In genomic region chr17:74153821-74154430, GRCh38 we compare ENCODE assay signal across 12 cellular contexts. TPM values are rescaled to one million over a fixed set of nuclear protein-coding genes. Genes with fewer than 3 reads are reported as not detected.
A peak's percentile ranks its signal among the peaks of the same experiment; 100 is the strongest.
DNase-seq lines count a peak whose midpoint lies in the region; ATAC-seq and TF ChIP-seq lines count a peak whose summit lies in the region.
"Had no signal": no experiment of that assay in that cellular context is flagged by ENCODE, and none has a peak within 500 bp of the region (broad histone marks: within the 10 kb centered on the region; RNA-seq: fewer than 3 reads in every experiment).

No MANE protein-coding gene starts in this region.

- no peak for TF ChIP-seq POLR2A in gastroesophageal sphincter (IDR thresholded peaks at IDR 0.05)

- peaks cover 3% of the 10 kb centered on the region; the same call in 2 of the 3 replicates for H3K9me3 Mint-ChIP-seq in GM23338
- H3K9me3 Mint-ChIP-seq in endodermal cell, result peaks cover 3% of the 10 kb centered on the region
- peaks cover 3% of the 10 kb centered on the region for H3K9me3 Mint-ChIP-seq in osteocyte (ENCODE audit: unreplicated experiment)

- H2AFZ ChIP-seq in GM23338, result no peak overlapping the region

- ATAC-seq in GM23338, result peak; percentile 54
- no peak for ATAC-seq in gastroesophageal sphincter

- H3K9me3 ChIP-seq in endodermal cell (ENCODE audit: control insufficient read depth, low read length) (peaks cover 4% of the 10 kb centered on the region), gastroesophageal sphincter (peaks cover 0 to 13% (median 0%) of the 10 kb centered on the region in 3 donors), MG63 (0 out of 2 replicates have a peak, but pooled peaks cover 2% of the 10 kb centered on the region)
- H3K9me3 ChIP-seq: HAP-1 had no signal

- TF ChIP-seq CTCF in GM23338 (conservative IDR thresholded peaks at IDR 0.05; ENCODE audit: low read depth in 2 of 2) (no peak; a peak in 1 of 4 replicates), endodermal cell (conservative IDR thresholded peaks at IDR 0.05) (peak; percentile 60), osteocyte (IDR thresholded peaks at IDR 0.05) (no peak), gastroesophageal sphincter (IDR thresholded peaks at IDR 0.05) (no peak)

- no peaks in the 10 kb centered on the region for H3F3A ChIP-seq in GM23338 (replicated peaks; ENCODE audit: low read depth)

- H3K4me3 ChIP-seq in GM23338 (no peak overlapping the region), endodermal cell (ENCODE audit: low read length) (no peak overlapping the region), gastroesophageal sphincter (no peak overlapping the region), MG63 (no peak overlapping the region)
- H3K4me3 ChIP-seq: HAP-1, SJSA1 had no signal

- H3K4me3 Mint-ChIP-seq in GM23338, result no peak overlapping the region
- no peak overlapping the region for H3K4me3 Mint-ChIP-seq in endodermal cell
- no peak overlapping the region for H3K4me3 Mint-ChIP-seq in osteocyte (ENCODE audit: unreplicated experiment)

- H4K20me1 ChIP-seq in GM23338 (replicated peaks; ENCODE audit: insufficient read depth), result no peaks in the 10 kb centered on the region

- H3K4me1 ChIP-seq in GM23338 (ENCODE audit: insufficient read depth) (peaks cover 8% of the 10 kb centered on the region), endodermal cell (ENCODE audit: control insufficient read depth, insufficient read depth, low read length) (peaks cover 7% of the 10 kb centered on the region), gastroesophageal sphincter (no peaks in the 10 kb centered on the region)
- H3K4me1 ChIP-seq: HAP-1, SJSA1 had no signal

- H3K27ac ChIP-seq in GM23338 (ENCODE audit: low read depth), result no peak overlapping the region
- H3K27ac ChIP-seq in endodermal cell (ENCODE audit: low read depth, low read length), result no peak overlapping the region
- no peak overlapping the region for H3K27ac ChIP-seq in gastroesophageal sphincter
- H3K27ac ChIP-seq: C4-2B, SJSA1 had no signal

- H3K27me3 Mint-ChIP-seq in GM23338 (ENCODE audit: insufficient read depth, low read depth, poor library complexity), result peaks cover 7% of the 10 kb centered on the region
- peaks cover 7% of the 10 kb centered on the region for H3K27me3 Mint-ChIP-seq in endodermal cell (ENCODE audit: insufficient read depth)
- H3K27me3 Mint-ChIP-seq in osteocyte (ENCODE audit: unreplicated experiment), result no peaks in the 10 kb centered on the region

- H3K36me3 ChIP-seq in GM23338 (ENCODE audit: insufficient read depth) (no peaks in the 10 kb centered on the region), endodermal cell (ENCODE audit: control insufficient read depth, insufficient read depth, low read length) (no peaks in the 10 kb centered on the region), gastroesophageal sphincter (no peaks in the 10 kb centered on the region), MG63 (no peaks in the 10 kb centered on the region)
- H3K36me3 ChIP-seq: HAP-1, SJSA1 had no signal

- no peaks in the 10 kb centered on the region for H3K27me3 ChIP-seq in GM23338 (ENCODE audit: insufficient read depth)
- no peaks in the 10 kb centered on the region for H3K27me3 ChIP-seq in endodermal cell (ENCODE audit: control insufficient read depth, insufficient read depth, low read length, poor library complexity, severe bottlenecking)
- H3K27me3 ChIP-seq in gastroesophageal sphincter, result peaks cover 46% of the 10 kb centered on the region
- H3K27me3 ChIP-seq in MG63, result 0 out of 2 replicates have a peak, but pooled peaks cover 2% of the 10 kb centered on the region

- no peaks in the 10 kb centered on the region for H3K36me3 Mint-ChIP-seq in GM23338 (ENCODE audit: low read depth)
- no peaks in the 10 kb centered on the region for H3K36me3 Mint-ChIP-seq in endodermal cell (ENCODE audit: low read depth)
- H3K36me3 Mint-ChIP-seq in osteocyte (ENCODE audit: unreplicated experiment), result no peaks in the 10 kb centered on the region

- WGBS in endodermal cell (ENCODE audit: insufficient coverage in 1 of 2, insufficient read length in 1 of 2), 2 experiments, result 90% methylated on average over 7 to 11 of the region's 11 CpGs
- WGBS in gastroesophageal sphincter (ENCODE audit: low coverage in 1 of 2), 2 donors, result 52 to 60% methylated on average over 3 to 5 of the region's 11 CpGs

- DNase-seq in GM23338 (ENCODE audit: low spot score) (no peak), NCI-H2227 treated with DMSO at 0.1 percent for 48 hours (lab: John Stamatoyannopoulos, UW) (peak; percentile 50), endodermal cell (no peak), osteocyte (ENCODE audit: extremely low spot score, unreplicated experiment) (peak; percentile 75), MG63 (no peak)
- no peak for DNase-seq in activated CD4-positive, alpha-beta T cell treated with anti-CD3 and anti-CD28 coated beads for 48 hours
- DNase-seq: DMS153, NCI-H187 had no signal

- no peak overlapping the region for H3K27ac Mint-ChIP-seq in GM23338
- no peak overlapping the region for H3K27ac Mint-ChIP-seq in endodermal cell
- no peak overlapping the region for H3K27ac Mint-ChIP-seq in osteocyte (ENCODE audit: unreplicated experiment)

- no peaks in the 10 kb centered on the region for H3K79me2 ChIP-seq in GM23338 (replicated peaks; ENCODE audit: insufficient read depth)

- H3K4me2 ChIP-seq in GM23338, result no peak overlapping the region

- TF ChIP-seq EP300 in gastroesophageal sphincter (IDR thresholded peaks at IDR 0.05), result no peak

- no peak overlapping the region for H3K9ac ChIP-seq in endodermal cell (ENCODE audit: extremely low read depth, low read length, poor library complexity, severe bottlenecking)

- H3K4me1 Mint-ChIP-seq in GM23338 (peaks cover 12% of the 10 kb centered on the region), endodermal cell (peaks cover 18% of the 10 kb centered on the region), osteocyte (ENCODE audit: unreplicated experiment) (no peaks in the 10 kb centered on the region)

- H3K9me2 ChIP-seq in GM23338 (ENCODE audit: insufficient read depth), result no peaks in the 10 kb centered on the region; the same call in 1 of the 2 replicates

RNA-seq across cellular contexts. Expression of gene RPL38, which starts 49.6 kb away (rescaled TPM):
- total RNA-seq in GM23338 (2014; rRNA removed; shearing (Covaris generic)), result 231 and 286 TPM in 2 replicates
- polyA plus RNA-seq in GM23338 (2016; fragmentation: Nextera tagmentation; extraction: Ambion mirVana), result 5,312 and 5,616 TPM in 2 replicates
- total RNA-seq in endodermal cell (1,000 to 10,000 TPM; 1,155 to 1,199 TPM), osteocyte (755 and 762 TPM in 2 replicates), gastroesophageal sphincter (100 to 1,000 TPM; 407 to 628 (median 526) TPM)
- polyA plus RNA-seq in endodermal cell (2013, experiment 1 of 2), result 1,898 TPM
- polyA plus RNA-seq in endodermal cell (2013, experiment 2 of 2), result 1,809 TPM
- 1,119 and 3,764 TPM in 2 replicates for total RNA-seq in MG63 (2014; rRNA removed; shearing (Covaris generic); ENCODE audit: low replicate concordance)

RNA-seq across cellular contexts. Expression of gene TTYH2, which starts 59.4 kb away (rescaled TPM):
- total RNA-seq in GM23338 (2014; rRNA removed; shearing (Covaris generic)), result 3.9 and 5.2 TPM in 2 replicates
- 1.4 and 2.1 TPM in 2 replicates for polyA plus RNA-seq in GM23338 (2016; fragmentation: Nextera tagmentation; extraction: Ambion mirVana)
- total RNA-seq in endodermal cell (1 to 10 TPM; 1.2 to 1.6 TPM), osteocyte (1.8 and 2.0 TPM in 2 replicates), gastroesophageal sphincter (1 to 10 TPM; 5.5 to 7.7 (median 6.3) TPM)
- 20.3 TPM for polyA plus RNA-seq in endodermal cell (2013, experiment 1 of 2)
- 18.3 TPM for polyA plus RNA-seq in endodermal cell (2013, experiment 2 of 2)
- 1.8 and 1.9 TPM in 2 replicates for total RNA-seq in MG63 (2014; rRNA removed; shearing (Covaris generic); ENCODE audit: low replicate concordance)

Comparison
In these comparisons a context has a peak if more than half of its experiments do, and no peak if none do; other contexts are left out.
1. DNase-seq: peak in NCI-H2227 treated with DMSO at 0.1 percent for 48 hours (single experiment) and osteocyte (single experiment); none in GM23338 (single experiment), endodermal cell (single experiment), MG63 (single experiment) and activated CD4-positive, alpha-beta T cell treated with anti-CD3 and anti-CD28 coated beads for 48 hours (single experiment).